ENCODE assay signal across 8 cellular contexts in the genomic region with DNA sequence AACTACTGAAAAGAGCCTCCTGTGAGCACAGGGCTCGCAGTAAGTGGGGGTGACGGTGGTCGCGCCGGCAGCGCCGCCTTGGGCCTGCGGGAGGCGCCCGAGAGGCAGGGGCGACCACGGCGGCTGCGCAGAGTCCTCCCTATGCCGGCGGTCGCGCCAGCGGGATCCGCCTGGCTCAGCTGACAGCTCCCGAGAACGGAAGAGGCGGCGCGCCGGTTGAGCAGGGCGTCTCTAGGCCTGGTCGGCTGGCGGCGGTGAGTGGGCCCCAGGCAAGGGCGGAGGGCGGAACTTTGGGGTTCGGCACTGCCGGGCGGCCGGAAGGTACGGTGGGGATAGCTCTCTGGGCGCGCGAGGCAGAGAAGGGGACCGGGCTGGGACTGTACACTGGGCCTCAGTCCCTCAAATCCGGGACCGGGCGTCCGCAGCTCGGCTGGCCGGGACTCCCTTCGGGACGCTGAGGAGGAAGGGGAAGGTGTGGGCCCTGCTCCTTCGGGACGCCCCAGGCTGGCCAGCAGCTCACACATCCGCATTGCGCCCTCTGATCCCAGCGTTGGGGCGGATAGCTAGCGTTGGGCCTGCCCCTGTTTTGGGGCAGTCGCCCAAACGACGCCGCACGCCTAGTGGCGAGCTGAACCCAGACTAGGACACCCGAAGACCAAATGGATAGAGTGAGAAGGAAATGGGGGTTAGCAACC. TPM values are rescaled to one million over a fixed set of nuclear protein-coding genes. Genes with fewer than 3 reads are reported as not detected.
A peak's percentile ranks its signal among the peaks of the same experiment; 100 is the strongest.
DNase-seq lines count a peak whose midpoint lies in the region; ATAC-seq and TF ChIP-seq lines count a peak whose summit lies in the region.

A gene with protein sequence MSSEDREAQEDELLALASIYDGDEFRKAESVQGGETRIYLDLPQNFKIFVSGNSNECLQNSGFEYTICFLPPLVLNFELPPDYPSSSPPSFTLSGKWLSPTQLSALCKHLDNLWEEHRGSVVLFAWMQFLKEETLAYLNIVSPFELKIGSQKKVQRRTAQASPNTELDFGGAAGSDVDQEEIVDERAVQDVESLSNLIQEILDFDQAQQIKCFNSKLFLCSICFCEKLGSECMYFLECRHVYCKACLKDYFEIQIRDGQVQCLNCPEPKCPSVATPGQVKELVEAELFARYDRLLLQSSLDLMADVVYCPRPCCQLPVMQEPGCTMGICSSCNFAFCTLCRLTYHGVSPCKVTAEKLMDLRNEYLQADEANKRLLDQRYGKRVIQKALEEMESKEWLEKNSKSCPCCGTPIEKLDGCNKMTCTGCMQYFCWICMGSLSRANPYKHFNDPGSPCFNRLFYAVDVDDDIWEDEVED (plus strand): TSS at position 192 of the 695 bp plus-strand sequence. CDS start 4,484 bp downstream, outside the sequence.

- H3K27ac Mint-ChIP-seq in activated CD4-positive, alpha-beta T cell treated with anti-CD3 and anti-CD28 coated beads for 36 hours: peak within 1 kb of the TSS; percentile 96

- TF ChIP-seq CTCF in BE2C (IDR thresholded peaks at IDR 0.05; ENCODE audit: low read depth, low read length): peak; percentile 61

- H3K27me3 ChIP-seq in BE2C: no peaks in the 10 kb centered on the region

- peak within 1 kb of the TSS; percentile 87 for H3K27ac ChIP-seq in cingulate gyrus (ENCODE audit: low read depth, low read length)

- H3K36me3 Mint-ChIP-seq in activated CD4-positive, alpha-beta T cell treated with anti-CD3 and anti-CD28 coated beads for 36 hours (ENCODE audit: low read depth): peaks cover 15% of the 10 kb centered on the region

- no peaks in the 10 kb centered on the region for H3K27me3 Mint-ChIP-seq in activated CD4-positive, alpha-beta T cell treated with anti-CD3 and anti-CD28 coated beads for 36 hours

- peak within 1 kb of the TSS; percentile 85 for H3K4me3 ChIP-seq in BE2C (ENCODE audit: low read depth, low read length)

- ATAC-seq in GM19035 (IDR thresholded peaks at IDR 0.05; ENCODE audit: unreplicated experiment): peak; percentile 90
- peak; percentile 89 for ATAC-seq in HG03354 (IDR thresholded peaks at IDR 0.05; ENCODE audit: poor library complexity, severe bottlenecking, unreplicated experiment)
- ATAC-seq in activated CD4-positive, alpha-beta T cell treated with anti-CD3 and anti-CD28 coated beads for 36 hours: peak; percentile 96

- H3K9me3 ChIP-seq in BE2C: no peaks in the 10 kb centered on the region

- peaks cover 12% of the 10 kb centered on the region for H3K4me1 ChIP-seq in BE2C

- no peaks in the 10 kb centered on the region for H3K9me3 Mint-ChIP-seq in activated CD4-positive, alpha-beta T cell treated with anti-CD3 and anti-CD28 coated beads for 36 hours (ENCODE audit: low read depth)

- peak within 1 kb of the TSS; percentile 97 for H3K4me3 Mint-ChIP-seq in activated CD4-positive, alpha-beta T cell treated with anti-CD3 and anti-CD28 coated beads for 36 hours

- peak; percentile 96 for DNase-seq in BE2C
- DNase-seq in NCI-H460 (ENCODE audit: extremely low read depth, low read depth): peak; percentile 91
- peak; percentile 98 for DNase-seq in activated CD4-positive, alpha-beta T cell treated with anti-CD3 and anti-CD28 coated beads for 36 hours
- peak; percentile 98 for DNase-seq in left kidney (ENCODE audit: low read depth, low spot score)
- peak; percentile 93 to 95 for DNase-seq in stimulated activated CD4-positive, alpha-beta T cell treated with anti-CD3 and anti-CD28 coated beads, Interleukin-2, amount 100 ng/mL, for 24 hours

- H3K4me1 Mint-ChIP-seq in activated CD4-positive, alpha-beta T cell treated with anti-CD3 and anti-CD28 coated beads for 36 hours: peaks cover 30% of the 10 kb centered on the region

- intact Hi-C loops in activated CD4-positive, alpha-beta T cell treated with anti-CD3 and anti-CD28 coated beads for 36 hours (cut with DNase I, micrococcal nuclease): loop anchor here (1.0 to 10.0 kb wide), 10 partner anchors 38 to 647 kb away; a partner anchor contains a TSS

- POLR2A ChIA-PET in activated CD4-positive, alpha-beta T cell treated with anti-CD3 and anti-CD28 coated beads for 36 hours (lab: Charles Lee): interaction anchor here (0.6 to 1.7 kb wide), 8 partner anchors 8 to 377 kb away, joined by 3 to 8 read pairs (median 4); a partner anchor contains a TSS

- CTCF ChIA-PET in activated CD4-positive, alpha-beta T cell treated with anti-CD3 and anti-CD28 coated beads for 36 hours (lab: Charles Lee): interaction anchor here (0.5 to 4.9 kb wide), 57 partner anchors 8 to 731 kb away, joined by 3 to 80 read pairs (median 4); a partner anchor contains a TSS

- H3K36me3 ChIP-seq in BE2C: peaks cover 18% of the 10 kb centered on the region

RNA-seq across cellular contexts. Expression of the gene that starts here (rescaled TPM):
- 84.7 TPM for polyA plus RNA-seq in BE2C (2012; ENCODE audit: insufficient read depth, insufficient read length, low read depth)
- total RNA-seq in NCI-H460 (2014; rRNA removed; shearing (Covaris generic)): 68.6 and 70.7 TPM in 2 replicates
- 26.2 and 30.9 TPM in 2 replicates for polyA plus RNA-seq in NCI-H460 (2014; cell fraction: nucleus; rRNA removed)
- total RNA-seq in activated CD4-positive, alpha-beta T cell treated with anti-CD3 and anti-CD28 coated beads for 36 hours: 10 to 100 TPM; 35.7 to 38.0 TPM

Comparison
In these comparisons a context has a peak if more than half of its experiments do, and no peak if none do; other contexts are left out.
1. Peak in every context shown above with its lines: DNase-seq, ATAC-seq, H3K4me3 ChIP-seq and H3K27ac ChIP-seq.